Comparison of ENCODE assay signal across 1 cellular context in genomic region chr12:25004447-25004846, GRCh38.
TF ChIP-seq lines count a peak whose summit lies in the region.

No MANE protein-coding gene starts in this region.

TF ChIP-seq in GM23338, 12 proteins besides CTCF, POLR2A, EP300 and RAD21 (continued from another document):
- TF ChIP-seq REST (IDR thresholded peaks at IDR 0.05; ENCODE audit: unreplicated experiment) (no peak), EZH2 (IDR thresholded peaks at IDR 0.05; ENCODE audit: low read depth, unreplicated experiment) (no peak), ZNF331 (CRISPR knock-in tag; IDR thresholded peaks at IDR 0.05; ENCODE audit: low read depth) (no peak), CREB1 (CRISPR knock-in tag; IDR thresholded peaks at IDR 0.05; ENCODE audit: low read depth) (no peak), EZH2phosphoT487 (IDR thresholded peaks at IDR 0.05; ENCODE audit: unreplicated experiment) (no peak), ZNF462 (CRISPR knock-in tag; IDR thresholded peaks at IDR 0.05) (no peak), POLR2AphosphoS5 (IDR thresholded peaks at IDR 0.05; ENCODE audit: low read depth) (no peak)
